8 cellular contexts compared by ENCODE assay signal in the genomic region with DNA sequence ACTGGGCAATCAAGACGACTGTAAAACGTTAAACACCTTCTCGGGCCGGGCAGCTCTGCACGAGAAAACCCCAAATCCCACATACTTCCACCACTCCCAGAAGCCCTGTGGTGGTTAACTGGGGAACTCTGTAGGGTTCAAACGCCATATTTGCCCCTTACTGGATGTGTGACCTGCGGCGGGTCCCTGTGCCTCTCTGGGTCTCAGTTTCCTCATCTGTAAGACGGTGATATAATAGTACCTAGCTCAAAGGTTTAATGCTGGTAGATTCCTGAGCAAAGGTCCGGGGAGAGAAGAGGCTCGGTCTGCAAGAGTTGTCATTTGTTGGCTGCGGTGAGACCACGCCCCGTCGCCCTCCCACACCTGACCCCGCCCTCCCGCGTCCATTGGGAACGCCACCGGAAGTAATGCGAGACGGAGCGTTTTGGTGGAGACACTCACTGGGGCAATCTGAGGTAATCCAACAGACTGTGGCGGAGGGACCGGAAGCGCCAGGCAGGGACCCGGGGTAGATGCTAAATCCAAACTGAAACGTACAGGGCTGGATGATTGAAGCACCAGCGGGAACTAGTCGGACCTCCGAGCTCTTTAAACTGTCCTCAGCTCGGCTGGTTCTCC. TPM values are rescaled to one million over a fixed set of nuclear protein-coding genes. Genes with fewer than 3 reads are reported as not detected.
DNase-seq lines count a peak whose midpoint lies in the region; ATAC-seq, FAIRE-seq and TF ChIP-seq lines count a peak whose summit lies in the region.

No MANE protein-coding gene starts in this region.

- peak overlapping the region; percentile 97 for H3K4me3 ChIP-seq in BJ (ENCODE audit: low read depth, low read length)

- DNase-seq in BJ (ENCODE audit: low read depth) (peak; percentile 85), NCI-H524 treated with DMSO at 0.1 percent for 48 hours (lab: John Stamatoyannopoulos, UW) (peak; percentile 79), kidney tubule cell (ENCODE audit: low spot score) (peak; percentile 98)
- DNase-seq in activated CD4-positive, alpha-beta T cell treated with anti-CD3 and anti-CD28 coated beads for 48 hours, result peak; percentile 99
- peak; percentile 98 to 99 for DNase-seq in stimulated activated CD4-positive, alpha-beta T cell treated with anti-CD3 and anti-CD28 coated beads, Interleukin-1b, Interleukin-23, amount 100 ng/mL, for 1 hour (ENCODE audit: low read depth in 2 of 2)

- peaks cover 7% of the 10 kb centered on the region for H3K36me3 ChIP-seq in BJ (ENCODE audit: control insufficient read depth, insufficient read depth, low read length)

- POLR2A ChIA-PET in BJ (lab: Charles Lee), result interaction anchor here (0.6 to 1.2 kb wide), 2 partner anchors 83 to 258 kb away, joined by 4 read pairs; partner anchors contain the start of genes MPHOSPH9 and MTRFR

- CTCF ChIA-PET in BJ (lab: Yijun Ruan, JAX), result interaction anchor here (2.4 to 3.0 kb wide), 3 partner anchors 114 to 264 kb away, joined by 8 to 13 read pairs (median 13); partner anchors contain the start of gene MTRFR

- ATAC-seq in GM19324 (IDR thresholded peaks at IDR 0.05; ENCODE audit: low FRiP score, unreplicated experiment) (peak; percentile 85), HG03460 (IDR thresholded peaks at IDR 0.05; ENCODE audit: unreplicated experiment) (peak; percentile 72)

- TF ChIP-seq CTCF in BJ (IDR thresholded peaks at IDR 0.05; ENCODE audit: insufficient read depth, low read depth, low read length), result no peak

- peak; percentile 5 for FAIRE-seq in colon (lab: Jason Lieb, UNC)

- H3K27me3 ChIP-seq in BJ (ENCODE audit: control insufficient read depth, insufficient read depth, low read length), result no peaks in the 10 kb centered on the region

RNA-seq across cellular contexts. Expression of gene OGFOD2, which starts 0.7 kb away (rescaled TPM):
- polyA plus RNA-seq in BJ (2011; rRNA removed), result 7.4 and 10.8 TPM in 2 replicates
- polyA minus RNA-seq in BJ (2011; rRNA and poly(A)+ RNA removed), result 4.8 and 7.4 TPM in 2 replicates

RNA-seq across cellular contexts. Expression of gene ARL6IP4, which starts 6.1 kb away (rescaled TPM):
- 166 and 190 TPM in 2 replicates for polyA plus RNA-seq in BJ (2011; rRNA removed)
- polyA minus RNA-seq in BJ (2011; rRNA and poly(A)+ RNA removed), result 20.9 and 27.3 TPM in 2 replicates

RNA-seq across cellular contexts. Expression of gene ABCB9, which starts 8.1 kb away (rescaled TPM):
- polyA plus RNA-seq in BJ (2011; rRNA removed), result 3.9 and 6.1 TPM in 2 replicates
- polyA minus RNA-seq in BJ (2011; rRNA and poly(A)+ RNA removed), result 8.0 and 8.9 TPM in 2 replicates

Comparison
In these comparisons a context has a peak if more than half of its experiments do, and no peak if none do; other contexts are left out.
1. Peak in every context shown above with its lines: DNase-seq, ATAC-seq and H3K4me3 ChIP-seq.